1 cellular context compared by ENCODE assay signal in genomic region chr4:3502941-3503936, GRCh38.
A peak's percentile ranks its signal among the peaks of the same experiment; 100 is the strongest.
TF ChIP-seq lines count a peak whose summit lies in the region.

No MANE protein-coding gene starts in this region.

TF ChIP-seq in K562, 482 proteins besides CTCF, POLR2A, EP300 and RAD21:
- TF ChIP-seq ZNF184 (CRISPR knock-in tag; IDR thresholded peaks at IDR 0.05) (0 out of 2 replicates have a peak, but pooled peaks have one; percentile 10), TRIM28 (IDR thresholded peaks at IDR 0.05) (no peak), ZNF146 (CRISPR knock-in tag; IDR thresholded peaks at IDR 0.05; ENCODE audit: unreplicated experiment) (no peak), SMAD4 (CRISPR knock-in tag; conservative IDR thresholded peaks at IDR 0.05) (no peak), ID3 (CRISPR knock-in tag; IDR thresholded peaks at IDR 0.05) (no peak), ID3 (tag; IDR thresholded peaks at IDR 0.05) (no peak)
